In the genomic region with DNA sequence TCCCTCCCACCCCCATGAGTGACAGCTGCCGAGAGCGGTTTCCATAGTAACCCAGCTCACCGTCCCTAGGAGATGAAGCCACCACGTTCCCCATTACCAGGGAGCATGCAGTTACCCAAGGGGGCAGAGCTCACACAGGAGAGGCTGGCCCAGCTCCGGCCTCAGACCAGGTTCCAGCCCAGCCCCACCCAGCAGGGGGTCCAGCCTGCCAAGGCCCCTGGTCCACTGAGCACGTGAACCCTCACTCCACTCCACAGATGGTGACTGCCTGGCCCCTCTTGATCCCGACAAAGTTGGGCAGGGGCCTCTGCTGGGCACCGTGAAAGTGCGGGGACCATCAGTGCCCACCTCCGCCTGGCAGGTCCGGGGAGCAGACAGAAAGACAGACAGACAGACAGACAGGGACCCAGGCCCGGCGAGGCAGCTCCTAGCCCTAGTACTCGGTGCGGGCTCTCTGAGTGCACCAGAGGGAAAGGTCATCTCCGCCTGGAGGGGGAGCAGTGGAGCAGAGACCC, we compare ENCODE assay signal across 8 cellular contexts. TPM values are rescaled to one million over a fixed set of nuclear protein-coding genes. Genes with fewer than 3 reads are reported as not detected.
DNase-seq lines count a peak whose midpoint lies in the region; ATAC-seq and TF ChIP-seq lines count a peak whose summit lies in the region.

No MANE protein-coding gene starts in this region.

- H3K27ac Mint-ChIP-seq in dendritic cell treated with granulocyte-macrophage colony-stimulating factor and Interleukin-4, amounts not matched to agents 40 ng/mL and 50 ng/mL, for 4 days = peak overlapping the region; percentile 33

- H3K36me3 Mint-ChIP-seq in dendritic cell treated with granulocyte-macrophage colony-stimulating factor and Interleukin-4, amounts not matched to agents 40 ng/mL and 50 ng/mL, for 4 days (ENCODE audit: low read depth) = no peaks in the 10 kb centered on the region

- H3K27me3 ChIP-seq in neural cell (ENCODE audit: insufficient read depth, low read depth, low read length) = no peaks in the 10 kb centered on the region

- peaks cover 31% of the 10 kb centered on the region for H3K79me2 ChIP-seq in neural cell (replicated peaks; ENCODE audit: insufficient read depth, low read length)

- TF ChIP-seq EP300 in neural cell (conservative IDR thresholded peaks at IDR 0.05; ENCODE audit: poor library complexity, severe bottlenecking) = no peak

- no peaks in the 10 kb centered on the region for H3K36me3 ChIP-seq in SK-N-MC (ENCODE audit: insufficient read depth, low read length)
- H3K36me3 ChIP-seq in neural cell (ENCODE audit: insufficient read depth, low read length) = no peaks in the 10 kb centered on the region

- no peaks in the 10 kb centered on the region for H4K20me1 ChIP-seq in neural cell (ENCODE audit: insufficient read depth)

- H3K4me3 ChIP-seq in SK-N-MC (peak overlapping the region; percentile 77), neural cell (ENCODE audit: low read length) (peak overlapping the region; percentile 68)

- no peaks in the 10 kb centered on the region for H3F3A ChIP-seq in neural cell (ENCODE audit: insufficient read depth, low read length, poor library complexity, severe bottlenecking)

- H3K9ac ChIP-seq in SK-N-MC (ENCODE audit: insufficient read length) (no peak overlapping the region), neural cell (ENCODE audit: low read length) (peak overlapping the region; percentile 78)

- H3K9me3 Mint-ChIP-seq in dendritic cell treated with granulocyte-macrophage colony-stimulating factor and Interleukin-4, amounts not matched to agents 40 ng/mL and 50 ng/mL, for 4 days = peaks cover 14% of the 10 kb centered on the region

- ATAC-seq in HG03439 (IDR thresholded peaks at IDR 0.05; ENCODE audit: unreplicated experiment) (peak; percentile 35), GM21381 (IDR thresholded peaks at IDR 0.05; ENCODE audit: unreplicated experiment) (no peak), HG02884 (IDR thresholded peaks at IDR 0.05; ENCODE audit: unreplicated experiment) (no peak)

- TF ChIP-seq RAD21 in neural cell (conservative IDR thresholded peaks at IDR 0.05) = no peak

- TF ChIP-seq CTCF in neural cell (IDR thresholded peaks at IDR 0.05; ENCODE audit: poor library complexity, severe bottlenecking) = peak; percentile 75

- no peak overlapping the region for H2AFZ ChIP-seq in neural cell (ENCODE audit: low read depth, low read length)

- H3K4me3 Mint-ChIP-seq in dendritic cell treated with granulocyte-macrophage colony-stimulating factor and Interleukin-4, amounts not matched to agents 40 ng/mL and 50 ng/mL, for 4 days = peak overlapping the region; percentile 72

- peaks cover 63% of the 10 kb centered on the region for H3K27me3 Mint-ChIP-seq in dendritic cell treated with granulocyte-macrophage colony-stimulating factor and Interleukin-4, amounts not matched to agents 40 ng/mL and 50 ng/mL, for 4 days

- peak overlapping the region; percentile 60 for H3K4me2 ChIP-seq in neural cell (ENCODE audit: low read length)

- no peaks in the 10 kb centered on the region for H3K9me2 ChIP-seq in neural cell (ENCODE audit: insufficient read depth, low read length)

- DNase-seq in COLO829 (ENCODE audit: low spot score) (peak; percentile 25), SK-N-MC (ENCODE audit: low read depth, low spot score) (no peak), HCEC 1CT (no peak)

- H3K4me1 Mint-ChIP-seq in dendritic cell treated with granulocyte-macrophage colony-stimulating factor and Interleukin-4, amounts not matched to agents 40 ng/mL and 50 ng/mL, for 4 days (ENCODE audit: low read depth) = peaks cover 9% of the 10 kb centered on the region

- H3K27ac ChIP-seq in SK-N-MC (no peak overlapping the region), neural cell (ENCODE audit: low read length) (peak overlapping the region; percentile 95)

- intact Hi-C loops in dendritic cell treated with granulocyte-macrophage colony-stimulating factor and Interleukin-4, amounts not matched to agents 40 ng/mL and 50 ng/mL, for 4 days (cut with micrococcal nuclease) = no loop called here

- no peaks in the 10 kb centered on the region for H3K9me3 ChIP-seq in SK-N-MC (ENCODE audit: low read depth, low read length)
- H3K9me3 ChIP-seq in neural cell (ENCODE audit: low read length) = no peaks in the 10 kb centered on the region

TF ChIP-seq in neural cell, 6 proteins besides CTCF, POLR2A, EP300 and RAD21:
- TF ChIP-seq EZH2 (IDR thresholded peaks at IDR 0.05; ENCODE audit: borderline replicate concordance, insufficient read depth, low read length, poor library complexity, severe bottlenecking) (no peak), TAF1 (IDR thresholded peaks at IDR 0.05; ENCODE audit: low read depth) (no peak), POLR2AphosphoS5 (IDR thresholded peaks at IDR 0.05) (peak; percentile 49), MXI1 (conservative IDR thresholded peaks at IDR 0.05; ENCODE audit: poor library complexity, severe bottlenecking) (peak; percentile 50), SMC3 (conservative IDR thresholded peaks at IDR 0.05; ENCODE audit: poor library complexity) (peak; percentile 36)
- TF ChIP-seq, protein P1, sequence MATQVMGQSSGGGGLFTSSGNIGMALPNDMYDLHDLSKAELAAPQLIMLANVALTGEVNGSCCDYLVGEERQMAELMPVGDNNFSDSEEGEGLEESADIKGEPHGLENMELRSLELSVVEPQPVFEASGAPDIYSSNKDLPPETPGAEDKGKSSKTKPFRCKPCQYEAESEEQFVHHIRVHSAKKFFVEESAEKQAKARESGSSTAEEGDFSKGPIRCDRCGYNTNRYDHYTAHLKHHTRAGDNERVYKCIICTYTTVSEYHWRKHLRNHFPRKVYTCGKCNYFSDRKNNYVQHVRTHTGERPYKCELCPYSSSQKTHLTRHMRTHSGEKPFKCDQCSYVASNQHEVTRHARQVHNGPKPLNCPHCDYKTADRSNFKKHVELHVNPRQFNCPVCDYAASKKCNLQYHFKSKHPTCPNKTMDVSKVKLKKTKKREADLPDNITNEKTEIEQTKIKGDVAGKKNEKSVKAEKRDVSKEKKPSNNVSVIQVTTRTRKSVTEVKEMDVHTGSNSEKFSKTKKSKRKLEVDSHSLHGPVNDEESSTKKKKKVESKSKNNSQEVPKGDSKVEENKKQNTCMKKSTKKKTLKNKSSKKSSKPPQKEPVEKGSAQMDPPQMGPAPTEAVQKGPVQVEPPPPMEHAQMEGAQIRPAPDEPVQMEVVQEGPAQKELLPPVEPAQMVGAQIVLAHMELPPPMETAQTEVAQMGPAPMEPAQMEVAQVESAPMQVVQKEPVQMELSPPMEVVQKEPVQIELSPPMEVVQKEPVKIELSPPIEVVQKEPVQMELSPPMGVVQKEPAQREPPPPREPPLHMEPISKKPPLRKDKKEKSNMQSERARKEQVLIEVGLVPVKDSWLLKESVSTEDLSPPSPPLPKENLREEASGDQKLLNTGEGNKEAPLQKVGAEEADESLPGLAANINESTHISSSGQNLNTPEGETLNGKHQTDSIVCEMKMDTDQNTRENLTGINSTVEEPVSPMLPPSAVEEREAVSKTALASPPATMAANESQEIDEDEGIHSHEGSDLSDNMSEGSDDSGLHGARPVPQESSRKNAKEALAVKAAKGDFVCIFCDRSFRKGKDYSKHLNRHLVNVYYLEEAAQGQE (IDR thresholded peaks at IDR 0.05; ENCODE audit: borderline replicate concordance) = no peak

RNA-seq across cellular contexts. Expression of a gene that starts 50.7 kb away (rescaled TPM):
- 130 and 147 TPM in 2 replicates for polyA plus RNA-seq in neural cell
- polyA minus RNA-seq in neural cell = 103 and 118 TPM in 2 replicates
